12 cellular contexts compared by ENCODE assay signal in genomic region chr6:136173519-136174507, GRCh38.
DNase-seq lines count a peak whose midpoint lies in the region; ATAC-seq and TF ChIP-seq lines count a peak whose summit lies in the region.
"Had no signal": no experiment of that assay in that cellular context is flagged by ENCODE, and none has a peak within 500 bp of the region (broad histone marks: within the 10 kb centered on the region; RNA-seq: fewer than 3 reads in every experiment).

No MANE protein-coding gene starts in this region.

- H3K4me3 Mint-ChIP-seq in T-cell (peak overlapping the region; percentile 0 to 56 (median 1)), nephron (no peak overlapping the region), immature natural killer cell (no peak overlapping the region)

- DNase-seq in BE2C (peak; percentile 55), T-cell (peak in 17 of 34 experiments; percentile 2 to 30 (median 6)), NCI-H748 (lab: John Stamatoyannopoulos, UW; ENCODE audit: unreplicated experiment) (no peak), immature natural killer cell (no peak)
- DNase-seq in effector CD4-positive, alpha-beta T cell, result no peak
- DNase-seq: dorsolateral prefrontal cortex, NCI-H82 had no signal

- ATAC-seq in T-cell (replicated peaks in 1 of 4), result peak in 2 of 4 experiments; percentile 48 to 91
- no peak for ATAC-seq in gastroesophageal sphincter
- ATAC-seq in GM18868 (IDR thresholded peaks at IDR 0.05; ENCODE audit: unreplicated experiment), result no peak

- H3K36me3 Mint-ChIP-seq in T-cell (no peaks in the 10 kb centered on the region), nephron (ENCODE audit: low read depth) (peaks cover 11% of the 10 kb centered on the region), immature natural killer cell (no peaks in the 10 kb centered on the region)

- no peak for TF ChIP-seq CTCF in BE2C (IDR thresholded peaks at IDR 0.05; ENCODE audit: low read depth, low read length)
- TF ChIP-seq CTCF in gastroesophageal sphincter (IDR thresholded peaks at IDR 0.05), result no peak
- no peak for TF ChIP-seq CTCF in nephron (IDR thresholded peaks at IDR 0.05; ENCODE audit: unreplicated experiment in 3 of 3)

- H3K9me3 ChIP-seq in BE2C, result no peaks in the 10 kb centered on the region
- H3K9me3 ChIP-seq in gastroesophageal sphincter, result no peaks in the 10 kb centered on the region
- H3K9me3 ChIP-seq: HAP-1 had no signal

- H3K27me3 Mint-ChIP-seq in T-cell (peaks cover 0 to 2% of the 10 kb centered on the region in 2 donors), nephron (ENCODE audit: low read depth) (peaks cover 4% of the 10 kb centered on the region), immature natural killer cell (ENCODE audit: low read depth in 3 of 3) (peaks cover 0 to 2% (median 0%) of the 10 kb centered on the region in 3 donors)

- H3K4me3 ChIP-seq in BE2C (ENCODE audit: low read depth, low read length) (peak overlapping the region; percentile 6; the same call in 1 of the 2 replicates), gastroesophageal sphincter (no peak overlapping the region)
- H3K4me3 ChIP-seq: BLaER1 treated with 17β-estradiol and CSF1 and Interleukin-3, amounts not matched to agents 10 nM and 100 nM; dorsolateral prefrontal cortex; HAP-1 had no signal

- H3K27ac Mint-ChIP-seq in T-cell (no peak overlapping the region), nephron (peak overlapping the region in 2 of 3 experiments; percentile 5 to 7), immature natural killer cell (no peak overlapping the region)

- H3K4me1 Mint-ChIP-seq in T-cell (peaks cover 5 to 14% (median 6%) of the 10 kb centered on the region in 3 donors), nephron (no peaks in the 10 kb centered on the region), immature natural killer cell (no peaks in the 10 kb centered on the region)

- no peak for TF ChIP-seq EP300 in gastroesophageal sphincter (IDR thresholded peaks at IDR 0.05)

- H3K9me3 Mint-ChIP-seq in T-cell (no peaks in the 10 kb centered on the region), nephron (peaks cover 9% of the 10 kb centered on the region), immature natural killer cell (peaks cover 0 to 2% (median 0%) of the 10 kb centered on the region in 6 donors)

- H3K27ac ChIP-seq in gastroesophageal sphincter, result peak overlapping the region in 3 of 4 donors; percentile 2 to 51 (median 40)
- H3K27ac ChIP-seq: BLaER1 treated with 17β-estradiol and CSF1 and Interleukin-3, amounts not matched to agents 10 nM and 100 nM had no signal

- POLR2A ChIA-PET in T-cell (lab: Charles Lee), result interaction anchor here in 1 of 2 donors (0.6 kb wide), 1 partner anchor 599 kb away, joined by 3 read pairs; no protein-coding TSS in a partner anchor

- CTCF ChIA-PET in T-cell (lab: Charles Lee), result interaction anchor here in 1 of 2 donors (0.6 kb wide), 1 partner anchor 56 kb away, joined by 8 read pairs; no protein-coding TSS in a partner anchor

- H3K27me3 ChIP-seq in BE2C, result no peaks in the 10 kb centered on the region
- H3K27me3 ChIP-seq in gastroesophageal sphincter, result no peaks in the 10 kb centered on the region
- H3K27me3 ChIP-seq: BLaER1 treated with 17β-estradiol and CSF1 and Interleukin-3, amounts not matched to agents 10 nM and 100 nM; dorsolateral prefrontal cortex had no signal

- TF ChIP-seq POLR2A in gastroesophageal sphincter (IDR thresholded peaks at IDR 0.05), result no peak

- H3K36me3 ChIP-seq in BE2C (no peaks in the 10 kb centered on the region), gastroesophageal sphincter (peaks cover 0 to 26% of the 10 kb centered on the region in 2 donors)
- H3K36me3 ChIP-seq: BLaER1 treated with 17β-estradiol and CSF1 and Interleukin-3, amounts not matched to agents 10 nM and 100 nM; HAP-1 had no signal

- 40 to 43% methylated on average over 10 to 13 of the region's 13 CpGs for WGBS in gastroesophageal sphincter (ENCODE audit: low coverage in 1 of 2), 2 donors

- peaks cover 16% of the 10 kb centered on the region for H3K4me1 ChIP-seq in BE2C
- H3K4me1 ChIP-seq in gastroesophageal sphincter, result peaks cover 0 to 13% (median 0%) of the 10 kb centered on the region in 3 donors
- H3K4me1 ChIP-seq: BLaER1 treated with 17β-estradiol and CSF1 and Interleukin-3, amounts not matched to agents 10 nM and 100 nM; HAP-1 had no signal

Comparison
In these comparisons a context has a peak if more than half of its experiments do, and no peak if none do; other contexts are left out.
1. H3K27ac Mint-ChIP-seq: peak in nephron (2 of 3); none in T-cell (0 of 2) and immature natural killer cell (0 of 6).
2. H3K4me3 Mint-ChIP-seq: peak in T-cell (3 of 3); none in nephron (0 of 3) and immature natural killer cell (0 of 5).